8 cellular contexts compared by ENCODE assay signal in the genomic region with DNA sequence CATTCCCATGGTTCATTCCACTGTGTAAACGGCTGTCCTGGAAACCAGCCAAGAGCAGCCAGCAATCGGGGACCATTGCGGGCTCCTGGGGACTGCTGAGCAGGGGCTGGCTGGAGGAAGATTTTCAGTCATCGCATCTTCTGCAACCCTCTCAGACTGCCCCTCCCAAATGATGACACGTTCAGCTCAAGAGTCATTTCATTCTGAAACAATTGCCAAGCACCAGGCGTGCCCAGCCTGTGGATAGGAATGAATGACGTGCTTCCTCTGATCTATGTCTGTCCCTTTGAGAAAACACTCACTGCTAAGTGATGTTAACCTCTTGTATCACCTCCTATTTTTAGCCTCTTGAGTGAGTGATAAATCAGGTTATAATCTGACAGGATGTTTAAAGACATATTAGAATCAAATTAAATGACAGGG.
DNase-seq lines count a peak whose midpoint lies in the region; ATAC-seq and TF ChIP-seq lines count a peak whose summit lies in the region.

No MANE protein-coding gene starts in this region.

- intact Hi-C loops in heart left ventricle (cut with DNase I), result no loop called here

- H3K4me1 ChIP-seq in heart left ventricle, result peaks cover 0 to 26% (median 14%) of the 10 kb centered on the region in 12 donors

- TF ChIP-seq POLR2A in GM18505 (IDR thresholded peaks at IDR 0.05; ENCODE audit: borderline replicate concordance, extremely low read depth, insufficient read depth, insufficient read length) (no peak), heart left ventricle (IDR thresholded peaks at IDR 0.05) (no peak)

- 1 to 9% (median 2%) methylated on average over 7 of the region's 7 CpGs for WGBS in heart left ventricle, 4 donors

- H3K36me3 ChIP-seq in heart left ventricle, result no peaks in the 10 kb centered on the region

- no peaks in the 10 kb centered on the region for H3K9me3 ChIP-seq in heart left ventricle

- DNase-seq in NCI-H2227 treated with DMSO at 0.1 percent for 48 hours (lab: John Stamatoyannopoulos, UW) (peak; percentile 92), activated T-cell treated with anti-CD3 and anti-CD28 coated beads for 48 hours (ENCODE audit: low read depth) (peak; percentile 43), heart left ventricle (peak; percentile 57 to 91 (median 65)), COLO829 (ENCODE audit: low spot score) (no peak), DMS 273 (lab: John Stamatoyannopoulos, UW; ENCODE audit: unreplicated experiment) (no peak), putamen (ENCODE audit: low spot score) (no peak)
- peak; percentile 17 to 64 (median 34) for DNase-seq in stimulated activated CD4-positive, alpha-beta T cell treated with anti-CD3 and anti-CD28 coated beads, TNF-alpha, amount 100 ng/mL, for 48 hours (ENCODE audit: low read depth in 3 of 3)

- peak; percentile 71 for ATAC-seq in GM18505 (IDR thresholded peaks at IDR 0.05; ENCODE audit: unreplicated experiment)
- ATAC-seq in heart left ventricle, result peak; percentile 94 to 98 (median 96)

- peak overlapping the region in 9 of 12 donors; percentile 18 to 78 (median 46) for H3K27ac ChIP-seq in heart left ventricle

- H3K4me3 ChIP-seq in heart left ventricle, result peak overlapping the region in 1 of 12 donors; percentile 15

- TF ChIP-seq CTCF in heart left ventricle (IDR thresholded peaks at IDR 0.05), result no peak

- no peaks in the 10 kb centered on the region for H3K27me3 ChIP-seq in heart left ventricle

Comparison
In these comparisons a context has a peak if more than half of its experiments do, and no peak if none do; other contexts are left out.
1. DNase-seq: peak in NCI-H2227 treated with DMSO at 0.1 percent for 48 hours (single experiment), activated T-cell treated with anti-CD3 and anti-CD28 coated beads for 48 hours (single experiment), heart left ventricle (5 of 5) and stimulated activated CD4-positive, alpha-beta T cell treated with anti-CD3 and anti-CD28 coated beads, TNF-alpha, amount 100 ng/mL, for 48 hours (3 of 3); none in COLO829 (single experiment), DMS 273 (single experiment) and putamen (single experiment).